18 cellular contexts compared by ENCODE assay signal in genomic region chr12:45331552-45331951, GRCh38.
DNase-seq lines count a peak whose midpoint lies in the region; ATAC-seq lines count a peak whose summit lies in the region.
"Had no signal": no experiment of that assay in that cellular context is flagged by ENCODE, and none has a peak within 500 bp of the region (broad histone marks: within the 10 kb centered on the region; RNA-seq: fewer than 3 reads in every experiment).

No MANE protein-coding gene starts in this region.

- ATAC-seq in GM19438 (IDR thresholded peaks at IDR 0.05; ENCODE audit: low read depth, unreplicated experiment) (peak; percentile 70), HG03175 (IDR thresholded peaks at IDR 0.05; ENCODE audit: unreplicated experiment) (peak; percentile 75), HG03135 (IDR thresholded peaks at IDR 0.05; ENCODE audit: unreplicated experiment) (no peak), GM21717 (IDR thresholded peaks at IDR 0.05; ENCODE audit: unreplicated experiment) (no peak)
- ATAC-seq: K562 had no signal

- DNase-seq in dedifferentiated amniotic fluid mesenchymal stem cell (ENCODE audit: extremely low spot score) (peak; percentile 21), NCI-H1092 (lab: John Stamatoyannopoulos, UW) (no peak), DMS53 (lab: John Stamatoyannopoulos, UW) (no peak)
- DNase-seq: CD4-positive, alpha-beta memory T cell; DND-41; GF-D8; HCEC 1CT; NCI-H1694; NCI-H2107; NCI-H226; NCI-H526 treated with DMSO at 0.1 percent for 48 hours; RPMI8226; SJCRH30 had no signal

Comparison
In these comparisons a context has a peak if more than half of its experiments do, and no peak if none do; other contexts are left out.
1. ATAC-seq: peak in GM19438 (single experiment) and HG03175 (single experiment); none in HG03135 (single experiment) and GM21717 (single experiment).